25 cellular contexts compared by ENCODE assay signal in genomic region chr12:90645181-90645580, GRCh38.
"Had no signal": no experiment of that assay in that cellular context is flagged by ENCODE, and none has a peak within 500 bp of the region (broad histone marks: within the 10 kb centered on the region; RNA-seq: fewer than 3 reads in every experiment).

No MANE protein-coding gene starts in this region.

- H3K9me3 ChIP-seq: colonic mucosa, esophagus squamous epithelium, gastrocnemius medialis, left lung, lower lobe of right lung had no signal

- H3K27me3 Mint-ChIP-seq: dendritic cell treated with granulocyte-macrophage colony-stimulating factor and Interleukin-4, amounts not matched to agents 40 ng/mL and 50 ng/mL, for 4 days; effector memory CD8-positive, alpha-beta T cell had no signal

- H3K27ac ChIP-seq: colonic mucosa, epithelial cell of prostate, esophagus squamous epithelium, gastrocnemius medialis, heart right ventricle, left lung, lower lobe of right lung had no signal

- DNase-seq: colonic mucosa; cortex of kidney; effector CD8-positive, alpha-beta T cell; effector memory CD8-positive, alpha-beta T cell; endodermal cell; erythroblast; esophagus squamous epithelium; foreskin fibroblast; foreskin melanocyte; gastrocnemius medialis; glutamatergic neuron; head of caudate nucleus; heart right ventricle; hippocampal formation; left cardiac atrium; left lung; left ventricle myocardium superior; lower lobe of right lung; mesenchymal stem cell; midbrain had no signal

- FAIRE-seq: islet of Langerhans, keratinocyte had no signal

- H3K4me3 ChIP-seq: colonic mucosa, esophagus squamous epithelium, gastrocnemius medialis, heart right ventricle, left lung, lower lobe of right lung had no signal

- H3K27me3 ChIP-seq: colonic mucosa, esophagus squamous epithelium, gastrocnemius medialis, heart right ventricle, left lung had no signal

- ATAC-seq: effector memory CD8-positive, alpha-beta T cell; esophagus mucosa; gastrocnemius medialis; heart right ventricle; left cardiac atrium; left lung; left ventricle myocardium superior; lower lobe of right lung had no signal

- H3K36me3 ChIP-seq: colonic mucosa, esophagus squamous epithelium, gastrocnemius medialis, heart right ventricle, left lung, lower lobe of right lung had no signal

- H3K4me1 ChIP-seq: colonic mucosa, esophagus squamous epithelium, gastrocnemius medialis, heart right ventricle, left lung, lower lobe of right lung had no signal

- H3K4me3 Mint-ChIP-seq: dendritic cell treated with granulocyte-macrophage colony-stimulating factor and Interleukin-4, amounts not matched to agents 40 ng/mL and 50 ng/mL, for 4 days; effector memory CD8-positive, alpha-beta T cell; endodermal cell had no signal

- H3K27ac Mint-ChIP-seq: dendritic cell treated with granulocyte-macrophage colony-stimulating factor and Interleukin-4, amounts not matched to agents 40 ng/mL and 50 ng/mL, for 4 days; effector memory CD8-positive, alpha-beta T cell; endodermal cell had no signal

- H3K4me1 Mint-ChIP-seq: endodermal cell had no signal
